ENCODE assay signal across 1 cellular context in the genomic region with DNA sequence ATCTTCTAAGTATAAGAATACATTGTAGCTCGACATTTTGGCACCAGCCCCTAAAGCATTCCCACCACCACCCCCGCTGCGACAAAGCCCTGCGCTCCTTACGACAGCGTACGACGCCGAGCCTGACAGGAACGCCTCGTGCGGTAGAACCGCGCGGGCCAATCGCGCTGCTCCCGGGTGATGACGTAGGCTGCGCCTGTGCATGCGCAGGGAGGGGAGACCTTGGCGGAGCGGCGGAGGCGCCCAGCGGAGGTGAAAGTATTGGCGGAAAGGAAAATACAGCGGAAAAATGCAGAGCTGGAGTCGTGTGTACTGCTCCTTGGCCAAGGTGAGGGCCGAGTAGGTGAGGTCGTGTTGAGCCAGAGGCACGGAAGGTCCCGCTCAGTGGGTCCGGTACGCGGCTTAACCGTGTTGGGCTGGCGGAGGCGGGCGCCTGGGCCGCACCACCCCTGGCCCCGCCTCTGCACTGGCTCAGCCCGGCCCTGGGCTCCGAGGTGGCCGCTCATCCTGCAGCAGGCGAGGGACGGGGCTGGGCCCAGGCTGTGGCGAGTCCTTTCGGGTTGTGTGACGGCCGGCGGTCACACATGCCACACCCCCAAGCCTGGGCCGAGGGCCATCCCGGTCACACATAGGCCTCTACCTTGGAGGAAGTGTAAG.
TF ChIP-seq lines count a peak whose summit lies in the region.

Gene DLD (plus strand): TSS at position 222 of the 657 bp plus-strand sequence. CDS start 68 bp downstream, at position 290.

TF ChIP-seq in HepG2, 621 proteins besides CTCF, POLR2A, EP300 and RAD21 (continued from another document and continues in another):
- TF ChIP-seq, protein P1, sequence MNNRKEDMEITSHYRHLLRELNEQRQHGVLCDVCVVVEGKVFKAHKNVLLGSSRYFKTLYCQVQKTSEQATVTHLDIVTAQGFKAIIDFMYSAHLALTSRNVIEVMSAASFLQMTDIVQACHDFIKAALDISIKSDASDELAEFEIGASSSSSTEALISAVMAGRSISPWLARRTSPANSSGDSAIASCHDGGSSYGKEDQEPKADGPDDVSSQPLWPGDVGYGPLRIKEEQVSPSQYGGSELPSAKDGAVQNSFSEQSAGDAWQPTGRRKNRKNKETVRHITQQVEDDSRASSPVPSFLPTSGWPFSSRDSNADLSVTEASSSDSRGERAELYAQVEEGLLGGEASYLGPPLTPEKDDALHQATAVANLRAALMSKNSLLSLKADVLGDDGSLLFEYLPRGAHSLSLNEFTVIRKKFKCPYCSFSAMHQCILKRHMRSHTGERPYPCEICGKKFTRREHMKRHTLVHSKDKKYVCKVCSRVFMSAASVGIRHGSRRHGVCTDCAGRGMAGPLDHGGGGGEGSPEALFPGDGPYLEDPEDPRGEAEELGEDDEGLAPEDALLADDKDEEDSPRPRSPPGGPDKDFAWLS (CRISPR knock-in tag; IDR thresholded peaks at IDR 0.05; ENCODE audit: borderline replicate concordance) = no peak
- TF ChIP-seq MBD4 (IDR thresholded peaks at IDR 0.05; ENCODE audit: borderline replicate concordance, low read length) (no peak), RXRB (CRISPR knock-in tag; IDR thresholded peaks at IDR 0.05; ENCODE audit: borderline replicate concordance) (no peak), ZNF761 (CRISPR knock-in tag; conservative IDR thresholded peaks at IDR 0.05) (0 out of 2 replicates have a peak, but pooled peaks have one; percentile 34), ZNF792 (CRISPR knock-in tag; IDR thresholded peaks at IDR 0.05) (no peak), MYNN (CRISPR knock-in tag; IDR thresholded peaks at IDR 0.05; ENCODE audit: low read depth) (peak; percentile 87; the same call in 1 of the 2 replicates), ZSCAN30 (CRISPR knock-in tag; IDR thresholded peaks at IDR 0.05) (no peak), ZNF468 (CRISPR knock-in tag; IDR thresholded peaks at IDR 0.05) (no peak), NR0B2 (CRISPR knock-in tag; IDR thresholded peaks at IDR 0.05) (peak; percentile 75; the same call in 1 of the 2 replicates), HNRNPL (IDR thresholded peaks at IDR 0.05; ENCODE audit: low read depth, low read length) (no peak), CENPT (CRISPR knock-in tag; IDR thresholded peaks at IDR 0.05; ENCODE audit: low read depth) (no peak), ZBTB7B (CRISPR knock-in tag; IDR thresholded peaks at IDR 0.05) (no peak; the same call in 1 of the 2 replicates), ATRX (CRISPR knock-in tag; IDR thresholded peaks at IDR 0.05; ENCODE audit: borderline replicate concordance) (no peak), ZNF136 (CRISPR knock-in tag; IDR thresholded peaks at IDR 0.05; ENCODE audit: low read depth) (no peak), ARID4A (CRISPR knock-in tag; IDR thresholded peaks at IDR 0.05; ENCODE audit: borderline replicate concordance) (peak; percentile 93), KDM6A (CRISPR knock-in tag; IDR thresholded peaks at IDR 0.05; ENCODE audit: low read depth) (no peak), KLF13 (CRISPR knock-in tag; IDR thresholded peaks at IDR 0.05) (no peak), CAMTA2 (CRISPR knock-in tag; IDR thresholded peaks at IDR 0.05; ENCODE audit: borderline replicate concordance) (no peak), GRHL1 (CRISPR knock-in tag; conservative IDR thresholded peaks at IDR 0.05) (no peak), KDM3A (CRISPR knock-in tag; IDR thresholded peaks at IDR 0.05; ENCODE audit: low read depth) (no peak), ZNF619 (CRISPR knock-in tag; IDR thresholded peaks at IDR 0.05) (peak; percentile 65), JUN (CRISPR knock-in tag; IDR thresholded peaks at IDR 0.05) (no peak), ZNF773 (CRISPR knock-in tag; IDR thresholded peaks at IDR 0.05; ENCODE audit: borderline replicate concordance) (0 out of 2 replicates have a peak, but pooled peaks have one; percentile 47), ZNF749 (CRISPR knock-in tag; IDR thresholded peaks at IDR 0.05; ENCODE audit: borderline replicate concordance) (no peak), ZNF567 (CRISPR knock-in tag; IDR thresholded peaks at IDR 0.05; ENCODE audit: borderline replicate concordance) (no peak), MED8 (CRISPR knock-in tag; IDR thresholded peaks at IDR 0.05; ENCODE audit: insufficient replicate concordance) (no peak), TFDP1 (CRISPR knock-in tag; IDR thresholded peaks at IDR 0.05; ENCODE audit: borderline replicate concordance) (peak; percentile 86; the same call in 1 of the 2 replicates), RBFOX2 (IDR thresholded peaks at IDR 0.05; ENCODE audit: low read depth, low read length) (peak; percentile 87), ZNF75D (CRISPR knock-in tag; IDR thresholded peaks at IDR 0.05; ENCODE audit: borderline replicate concordance) (no peak)
- TF ChIP-seq, protein P2, sequence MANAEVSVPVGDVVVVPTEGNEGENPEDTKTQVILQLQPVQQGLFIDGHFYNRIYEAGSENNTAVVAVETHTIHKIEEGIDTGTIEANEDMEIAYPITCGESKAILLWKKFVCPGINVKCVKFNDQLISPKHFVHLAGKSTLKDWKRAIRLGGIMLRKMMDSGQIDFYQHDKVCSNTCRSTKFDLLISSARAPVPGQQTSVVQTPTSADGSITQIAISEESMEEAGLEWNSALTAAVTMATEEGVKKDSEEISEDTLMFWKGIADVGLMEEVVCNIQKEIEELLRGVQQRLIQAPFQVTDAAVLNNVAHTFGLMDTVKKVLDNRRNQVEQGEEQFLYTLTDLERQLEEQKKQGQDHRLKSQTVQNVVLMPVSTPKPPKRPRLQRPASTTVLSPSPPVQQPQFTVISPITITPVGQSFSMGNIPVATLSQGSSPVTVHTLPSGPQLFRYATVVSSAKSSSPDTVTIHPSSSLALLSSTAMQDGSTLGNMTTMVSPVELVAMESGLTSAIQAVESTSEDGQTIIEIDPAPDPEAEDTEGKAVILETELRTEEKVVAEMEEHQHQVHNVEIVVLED (CRISPR knock-in tag; IDR thresholded peaks at IDR 0.05; ENCODE audit: borderline replicate concordance) = peak; percentile 95
- TF ChIP-seq, protein P3, sequence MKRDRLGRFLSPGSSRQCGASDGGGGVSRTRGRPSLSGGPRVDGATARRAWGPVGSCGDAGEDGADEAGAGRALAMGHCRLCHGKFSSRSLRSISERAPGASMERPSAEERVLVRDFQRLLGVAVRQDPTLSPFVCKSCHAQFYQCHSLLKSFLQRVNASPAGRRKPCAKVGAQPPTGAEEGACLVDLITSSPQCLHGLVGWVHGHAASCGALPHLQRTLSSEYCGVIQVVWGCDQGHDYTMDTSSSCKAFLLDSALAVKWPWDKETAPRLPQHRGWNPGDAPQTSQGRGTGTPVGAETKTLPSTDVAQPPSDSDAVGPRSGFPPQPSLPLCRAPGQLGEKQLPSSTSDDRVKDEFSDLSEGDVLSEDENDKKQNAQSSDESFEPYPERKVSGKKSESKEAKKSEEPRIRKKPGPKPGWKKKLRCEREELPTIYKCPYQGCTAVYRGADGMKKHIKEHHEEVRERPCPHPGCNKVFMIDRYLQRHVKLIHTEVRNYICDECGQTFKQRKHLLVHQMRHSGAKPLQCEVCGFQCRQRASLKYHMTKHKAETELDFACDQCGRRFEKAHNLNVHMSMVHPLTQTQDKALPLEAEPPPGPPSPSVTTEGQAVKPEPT (CRISPR knock-in tag; IDR thresholded peaks at IDR 0.05; ENCODE audit: low read depth) = peak; percentile 71
- TF ChIP-seq, protein P4, sequence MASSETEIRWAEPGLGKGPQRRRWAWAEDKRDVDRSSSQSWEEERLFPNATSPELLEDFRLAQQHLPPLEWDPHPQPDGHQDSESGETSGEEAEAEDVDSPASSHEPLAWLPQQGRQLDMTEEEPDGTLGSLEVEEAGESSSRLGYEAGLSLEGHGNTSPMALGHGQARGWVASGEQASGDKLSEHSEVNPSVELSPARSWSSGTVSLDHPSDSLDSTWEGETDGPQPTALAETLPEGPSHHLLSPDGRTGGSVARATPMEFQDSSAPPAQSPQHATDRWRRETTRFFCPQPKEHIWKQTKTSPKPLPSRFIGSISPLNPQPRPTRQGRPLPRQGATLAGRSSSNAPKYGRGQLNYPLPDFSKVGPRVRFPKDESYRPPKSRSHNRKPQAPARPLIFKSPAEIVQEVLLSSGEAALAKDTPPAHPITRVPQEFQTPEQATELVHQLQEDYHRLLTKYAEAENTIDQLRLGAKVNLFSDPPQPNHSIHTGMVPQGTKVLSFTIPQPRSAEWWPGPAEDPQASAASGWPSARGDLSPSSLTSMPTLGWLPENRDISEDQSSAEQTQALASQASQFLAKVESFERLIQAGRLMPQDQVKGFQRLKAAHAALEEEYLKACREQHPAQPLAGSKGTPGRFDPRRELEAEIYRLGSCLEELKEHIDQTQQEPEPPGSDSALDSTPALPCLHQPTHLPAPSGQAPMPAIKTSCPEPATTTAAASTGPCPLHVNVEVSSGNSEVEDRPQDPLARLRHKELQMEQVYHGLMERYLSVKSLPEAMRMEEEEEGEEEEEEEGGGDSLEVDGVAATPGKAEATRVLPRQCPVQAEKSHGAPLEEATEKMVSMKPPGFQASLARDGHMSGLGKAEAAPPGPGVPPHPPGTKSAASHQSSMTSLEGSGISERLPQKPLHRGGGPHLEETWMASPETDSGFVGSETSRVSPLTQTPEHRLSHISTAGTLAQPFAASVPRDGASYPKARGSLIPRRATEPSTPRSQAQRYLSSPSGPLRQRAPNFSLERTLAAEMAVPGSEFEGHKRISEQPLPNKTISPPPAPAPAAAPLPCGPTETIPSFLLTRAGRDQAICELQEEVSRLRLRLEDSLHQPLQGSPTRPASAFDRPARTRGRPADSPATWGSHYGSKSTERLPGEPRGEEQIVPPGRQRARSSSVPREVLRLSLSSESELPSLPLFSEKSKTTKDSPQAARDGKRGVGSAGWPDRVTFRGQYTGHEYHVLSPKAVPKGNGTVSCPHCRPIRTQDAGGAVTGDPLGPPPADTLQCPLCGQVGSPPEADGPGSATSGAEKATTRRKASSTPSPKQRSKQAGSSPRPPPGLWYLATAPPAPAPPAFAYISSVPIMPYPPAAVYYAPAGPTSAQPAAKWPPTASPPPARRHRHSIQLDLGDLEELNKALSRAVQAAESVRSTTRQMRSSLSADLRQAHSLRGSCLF (CRISPR knock-in tag; IDR thresholded peaks at IDR 0.05; ENCODE audit: borderline replicate concordance) = no peak
- TF ChIP-seq, protein P5, sequence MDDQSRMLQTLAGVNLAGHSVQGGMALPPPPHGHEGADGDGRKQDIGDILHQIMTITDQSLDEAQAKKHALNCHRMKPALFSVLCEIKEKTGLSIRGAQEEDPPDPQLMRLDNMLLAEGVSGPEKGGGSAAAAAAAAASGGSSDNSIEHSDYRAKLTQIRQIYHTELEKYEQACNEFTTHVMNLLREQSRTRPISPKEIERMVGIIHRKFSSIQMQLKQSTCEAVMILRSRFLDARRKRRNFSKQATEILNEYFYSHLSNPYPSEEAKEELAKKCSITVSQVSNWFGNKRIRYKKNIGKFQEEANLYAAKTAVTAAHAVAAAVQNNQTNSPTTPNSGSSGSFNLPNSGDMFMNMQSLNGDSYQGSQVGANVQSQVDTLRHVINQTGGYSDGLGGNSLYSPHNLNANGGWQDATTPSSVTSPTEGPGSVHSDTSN (CRISPR knock-in tag; IDR thresholded peaks at IDR 0.05; ENCODE audit: borderline replicate concordance) = no peak
